In the genomic region with DNA sequence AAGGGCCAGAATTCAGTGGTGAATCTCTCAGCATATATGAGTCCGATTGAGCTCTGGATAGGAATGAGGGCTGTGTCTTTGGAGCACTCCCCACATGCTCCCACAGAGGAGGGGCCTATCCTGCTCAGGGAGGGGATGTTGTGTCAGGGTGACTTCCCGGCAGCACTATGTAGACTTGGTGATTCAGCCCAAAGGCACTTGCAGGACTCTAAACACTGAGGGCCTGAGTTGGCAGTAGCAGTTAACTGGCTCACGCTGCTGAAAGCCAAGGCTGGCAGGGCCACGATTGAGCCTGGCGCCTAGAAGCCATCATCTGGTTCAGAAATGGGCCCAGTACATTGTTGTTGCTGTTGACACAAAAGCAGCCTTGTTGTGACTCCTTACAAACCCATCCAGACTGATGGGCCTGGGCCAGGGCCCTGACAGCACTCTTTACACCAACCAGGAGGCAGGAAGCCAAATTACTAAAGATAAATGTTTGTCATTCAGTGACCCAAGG, we compare ENCODE assay signal across 8 cellular contexts. TPM values are rescaled to one million over a fixed set of nuclear protein-coding genes. Genes with fewer than 3 reads are reported as not detected.
DNase-seq lines count a peak whose midpoint lies in the region; ATAC-seq and TF ChIP-seq lines count a peak whose summit lies in the region.

No MANE protein-coding gene starts in this region.

- H3K36me3 ChIP-seq in lower lobe of right lung (peaks cover 89% of the 10 kb centered on the region), transverse colon (peaks cover 0 to 52% (median 22%) of the 10 kb centered on the region in 4 donors)

- in situ Hi-C loops in transverse colon (cut with MboI; ENCODE audit: low pct_ligation_motif_present in 1 of 4, low pct_unique_long_range_greater_than_20kb in 1 of 4, low sequenced_read_pairs in 3 of 4), result loop anchor here in 1 of 4 donors (10.0 kb wide), 1 partner anchor 178 kb away; a partner anchor contains a TSS

- no peaks in the 10 kb centered on the region for H3K27me3 Mint-ChIP-seq in activated CD8-positive, alpha-beta memory T cell treated with anti-CD3 and anti-CD28 coated beads, Interleukin-2, amount 10 ng/mL, durations not matched to agents 7 days and 5 days

- H3K4me1 Mint-ChIP-seq in activated CD8-positive, alpha-beta memory T cell treated with anti-CD3 and anti-CD28 coated beads, Interleukin-2, amount 10 ng/mL, durations not matched to agents 7 days and 5 days, result peaks cover 8% of the 10 kb centered on the region

- H3K9me3 Mint-ChIP-seq in activated CD8-positive, alpha-beta memory T cell treated with anti-CD3 and anti-CD28 coated beads, Interleukin-2, amount 10 ng/mL, durations not matched to agents 7 days and 5 days (ENCODE audit: low read depth), result no peaks in the 10 kb centered on the region

- TF ChIP-seq EP300 in transverse colon (IDR thresholded peaks at IDR 0.05; ENCODE audit: low read depth), result no peak

- CTCF ChIA-PET in activated CD8-positive, alpha-beta memory T cell treated with anti-CD3 and anti-CD28 coated beads, Interleukin-2, amount 10 ng/mL, durations not matched to agents 7 days and 5 days (lab: Charles Lee), result no interaction called here

- peaks cover 42% of the 10 kb centered on the region for H3K36me3 Mint-ChIP-seq in activated CD8-positive, alpha-beta memory T cell treated with anti-CD3 and anti-CD28 coated beads, Interleukin-2, amount 10 ng/mL, durations not matched to agents 7 days and 5 days

- peak overlapping the region; percentile 81 for H3K27ac ChIP-seq in lower lobe of right lung
- H3K27ac ChIP-seq in transverse colon, result peak overlapping the region; percentile 79 to 93 (median 86)

- intact Hi-C loops in lower lobe of right lung (cut with DNase I), result no loop called here
- intact Hi-C loops in transverse colon (cut with DNase I; ENCODE audit: low total_unique reads), result no loop called here

- H3K9me3 ChIP-seq in lower lobe of right lung, result no peaks in the 10 kb centered on the region
- H3K9me3 ChIP-seq in transverse colon, result no peaks in the 10 kb centered on the region

- TF ChIP-seq POLR2A in transverse colon (IDR thresholded peaks at IDR 0.05), result no peak

- peaks cover 28% of the 10 kb centered on the region for H3K4me1 ChIP-seq in lower lobe of right lung
- peaks cover 11 to 30% (median 21%) of the 10 kb centered on the region in 4 donors for H3K4me1 ChIP-seq in transverse colon

- no peak overlapping the region for H3K27ac Mint-ChIP-seq in activated CD8-positive, alpha-beta memory T cell treated with anti-CD3 and anti-CD28 coated beads, Interleukin-2, amount 10 ng/mL, durations not matched to agents 7 days and 5 days

- ATAC-seq in lower lobe of right lung (peak; percentile 96 to 98), GM21619 (IDR thresholded peaks at IDR 0.05; ENCODE audit: unreplicated experiment) (no peak)
- no peak for ATAC-seq in activated CD8-positive, alpha-beta memory T cell treated with anti-CD3 and anti-CD28 coated beads, Interleukin-2, amount 10 ng/mL, durations not matched to agents 7 days and 5 days

- TF ChIP-seq CTCF in lower lobe of right lung (IDR thresholded peaks at IDR 0.05) (no peak), transverse colon (IDR thresholded peaks at IDR 0.05) (no peak)

- H3K27me3 ChIP-seq in lower lobe of right lung (ENCODE audit: low read depth), result no peaks in the 10 kb centered on the region
- no peaks in the 10 kb centered on the region for H3K27me3 ChIP-seq in transverse colon

- H3K4me3 ChIP-seq in lower lobe of right lung, result no peak overlapping the region
- H3K4me3 ChIP-seq in transverse colon, result no peak overlapping the region

- H3K4me3 Mint-ChIP-seq in activated CD8-positive, alpha-beta memory T cell treated with anti-CD3 and anti-CD28 coated beads, Interleukin-2, amount 10 ng/mL, durations not matched to agents 7 days and 5 days, result no peak overlapping the region

- WGBS in transverse colon (ENCODE audit: low coverage in 1 of 2), 2 donors, result 61% methylated on average over 5 of the region's 5 CpGs; no CpG with 5 or more reads in 1 of the 2 donors

- peak; percentile 85 for DNase-seq in NCI-H1092 (lab: John Stamatoyannopoulos, UW)
- DNase-seq in dedifferentiated amniotic fluid mesenchymal stem cell (ENCODE audit: extremely low spot score), result peak; percentile 99
- DNase-seq in lower lobe of right lung, result peak; percentile 71
- DNase-seq in transverse colon, result peak; percentile 64
- no peak for DNase-seq in retina
- DNase-seq in stimulated activated naive CD4-positive, alpha-beta T cell (lab: John Stamatoyannopoulos, UW), result no peak
- no peak for DNase-seq in activated CD8-positive, alpha-beta memory T cell treated with anti-CD3 and anti-CD28 coated beads, Interleukin-2, amount 10 ng/mL, durations not matched to agents 7 days and 5 days

RNA-seq across cellular contexts. Expression of a gene that starts 31.9 kb away (rescaled TPM):
- 117 TPM for total RNA-seq in lower lobe of right lung
- total RNA-seq in transverse colon, result 10 to 100 TPM; 16.1 to 83.8 (median 43.4) TPM
- 100 to 1,000 TPM; 136 to 148 TPM for total RNA-seq in activated CD8-positive, alpha-beta memory T cell treated with anti-CD3 and anti-CD28 coated beads, Interleukin-2, amount 10 ng/mL, durations not matched to agents 7 days and 5 days

RNA-seq across cellular contexts. Expression of a gene that starts 39.3 kb away (rescaled TPM):
- total RNA-seq in lower lobe of right lung, result 38.3 TPM
- total RNA-seq in transverse colon, result 100 to 1,000 TPM; 157 to 369 (median 335) TPM
- total RNA-seq in activated CD8-positive, alpha-beta memory T cell treated with anti-CD3 and anti-CD28 coated beads, Interleukin-2, amount 10 ng/mL, durations not matched to agents 7 days and 5 days, result 1 to 10 TPM; 2.6 to 5.2 TPM

RNA-seq across cellular contexts. Expression of a gene that starts 41.5 kb away (rescaled TPM):
- 20.1 TPM for total RNA-seq in lower lobe of right lung
- 100 to 1,000 TPM in 1 of 4 donors, 10 to 100 TPM in 2, 1 to 10 TPM in 1; 9.4 to 144 (median 27.4) TPM for total RNA-seq in transverse colon
- 10 to 100 TPM; 29.4 to 34.3 TPM for total RNA-seq in activated CD8-positive, alpha-beta memory T cell treated with anti-CD3 and anti-CD28 coated beads, Interleukin-2, amount 10 ng/mL, durations not matched to agents 7 days and 5 days

RNA-seq across cellular contexts. Expression of a gene that starts 42.5 kb away (rescaled TPM):
- total RNA-seq in lower lobe of right lung, result 16.6 TPM
- total RNA-seq in transverse colon, result 10 to 100 TPM; 24.9 to 96.1 (median 38.6) TPM
- total RNA-seq in activated CD8-positive, alpha-beta memory T cell treated with anti-CD3 and anti-CD28 coated beads, Interleukin-2, amount 10 ng/mL, durations not matched to agents 7 days and 5 days, result 10 to 100 TPM; 14.9 to 20.6 TPM

RNA-seq across cellular contexts. Expression of a gene that starts 55.3 kb away (rescaled TPM):
- total RNA-seq in lower lobe of right lung (33.9 TPM), transverse colon (10 to 100 TPM; 38.0 to 54.9 (median 42.6) TPM)
- total RNA-seq in activated CD8-positive, alpha-beta memory T cell treated with anti-CD3 and anti-CD28 coated beads, Interleukin-2, amount 10 ng/mL, durations not matched to agents 7 days and 5 days, result 10 to 100 TPM; 40.2 to 42.4 TPM

Comparison
In these comparisons a context has a peak if more than half of its experiments do, and no peak if none do; other contexts are left out.
1. DNase-seq: peak in NCI-H1092 (single experiment), dedifferentiated amniotic fluid mesenchymal stem cell (single experiment), lower lobe of right lung (single experiment) and transverse colon (single experiment); none in retina (single experiment), stimulated activated naive CD4-positive, alpha-beta T cell (0 of 6) and activated CD8-positive, alpha-beta memory T cell treated with anti-CD3 and anti-CD28 coated beads, Interleukin-2, amount 10 ng/mL, durations not matched to agents 7 days and 5 days (single experiment).
2. ATAC-seq: peak in lower lobe of right lung (2 of 2); none in GM21619 (single experiment) and activated CD8-positive, alpha-beta memory T cell treated with anti-CD3 and anti-CD28 coated beads, Interleukin-2, amount 10 ng/mL, durations not matched to agents 7 days and 5 days (single experiment).